28 cellular contexts compared by ENCODE assay signal in the genomic region with DNA sequence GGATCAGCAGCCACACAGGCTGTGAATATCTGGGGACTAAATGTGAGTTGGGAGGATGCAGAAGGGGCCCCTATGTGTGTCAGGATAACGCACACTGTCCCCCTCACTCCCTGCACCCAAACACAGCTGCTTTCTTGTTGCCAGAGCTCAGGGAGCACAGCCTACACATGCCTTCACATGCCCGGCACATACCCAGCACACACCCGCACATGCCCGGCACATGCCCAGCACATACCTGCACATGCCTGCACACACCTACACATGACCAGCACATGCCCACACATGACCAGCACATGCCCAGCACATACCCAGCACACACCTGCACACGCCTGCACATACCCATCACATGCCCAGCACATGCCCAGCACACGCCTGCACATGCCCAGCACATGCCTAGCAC.
DNase-seq lines count a peak whose midpoint lies in the region; ATAC-seq, FAIRE-seq and TF ChIP-seq lines count a peak whose summit lies in the region.
"Had no signal": no experiment of that assay in that cellular context is flagged by ENCODE, and none has a peak within 500 bp of the region (broad histone marks: within the 10 kb centered on the region; RNA-seq: fewer than 3 reads in every experiment).

No MANE protein-coding gene starts in this region.

- intact Hi-C loops in activated CD8-positive, alpha-beta T cell treated with anti-CD3 and anti-CD28 coated beads for 36 hours (cut with micrococcal nuclease), result no loop called here
- intact Hi-C loops in endothelial cell of umbilical vein (cut with micrococcal nuclease), result no loop called here
- intact Hi-C loops in sciatic nerve (cut with DNase I), result no loop called here

- dilution Hi-C loops in endothelial cell of umbilical vein (cut with MboI; ENCODE audit: extremely low pct_ligation_motif_present, low sequenced_read_pairs), result no loop called here

- H3K27me3 Mint-ChIP-seq in activated CD8-positive, alpha-beta T cell treated with anti-CD3 and anti-CD28 coated beads, Interleukin-2, amount 10 ng/mL, durations not matched to agents 7 days and 5 days (ENCODE audit: low read depth), result no peaks in the 10 kb centered on the region
- no peaks in the 10 kb centered on the region for H3K27me3 Mint-ChIP-seq in activated CD8-positive, alpha-beta T cell treated with anti-CD3 and anti-CD28 coated beads for 36 hours
- no peaks in the 10 kb centered on the region for H3K27me3 Mint-ChIP-seq in T-helper 17 cell
- H3K27me3 Mint-ChIP-seq: activated CD4-positive, alpha-beta T cell treated with anti-CD3 and anti-CD28 coated beads, Interleukin-2, amount 10 ng/mL, durations not matched to agents 24 days and 14 days; CD4-positive, alpha-beta T cell had no signal

- no TSS peak for BruUV-seq in endothelial cell of umbilical vein (replicated peaks; lab: Mats Ljungman, UMichigan)

- H4K20me1 ChIP-seq in endothelial cell of umbilical vein (replicated peaks; ENCODE audit: control insufficient read depth, extremely low read depth, insufficient read depth, low read length), result no peaks in the 10 kb centered on the region
- H4K20me1 ChIP-seq in smooth muscle cell (ENCODE audit: low read depth), result no peaks in the 10 kb centered on the region

- TF ChIP-seq CTCF in activated CD8-positive, alpha-beta T cell treated with anti-CD3 and anti-CD28 coated beads for 36 hours (IDR thresholded peaks at IDR 0.05), result no peak
- no peak for TF ChIP-seq CTCF in endothelial cell of umbilical vein (IDR thresholded peaks at IDR 0.05; ENCODE audit: extremely low read depth in 1 of 2, insufficient read depth in 1 of 2, low read depth in 1 of 2, low read length in 2 of 2)
- no peak for TF ChIP-seq CTCF in smooth muscle cell (IDR thresholded peaks at IDR 0.05; ENCODE audit: borderline replicate concordance, insufficient read depth, poor library complexity, severe bottlenecking)

- H3K36me3 ChIP-seq in endothelial cell of umbilical vein (ENCODE audit: control insufficient read depth in 2 of 2, extremely low read depth in 1 of 2, insufficient read depth in 2 of 2, low read length in 2 of 2) (no peaks in the 10 kb centered on the region), smooth muscle cell (ENCODE audit: low read depth) (no peaks in the 10 kb centered on the region)
- H3K36me3 ChIP-seq: colonic mucosa, gastroesophageal sphincter, pancreas, SJSA1 had no signal

- no peaks in the 10 kb centered on the region for H3K36me3 Mint-ChIP-seq in activated CD8-positive, alpha-beta T cell treated with anti-CD3 and anti-CD28 coated beads, Interleukin-2, amount 10 ng/mL, durations not matched to agents 7 days and 5 days (ENCODE audit: low read depth)
- no peaks in the 10 kb centered on the region for H3K36me3 Mint-ChIP-seq in activated CD8-positive, alpha-beta T cell treated with anti-CD3 and anti-CD28 coated beads for 36 hours (ENCODE audit: low read depth)
- no peaks in the 10 kb centered on the region for H3K36me3 Mint-ChIP-seq in T-helper 17 cell (ENCODE audit: low read depth)
- H3K36me3 Mint-ChIP-seq: immature natural killer cell, natural killer cell had no signal

- H3K4me3 ChIP-seq in endothelial cell of umbilical vein (replicated peaks in 1 of 3; ENCODE audit: insufficient read depth in 1 of 3, low read depth in 1 of 3, low read length in 3 of 3), result no peak overlapping the region
- H3K4me3 ChIP-seq in smooth muscle cell, result no peak overlapping the region
- H3K4me3 ChIP-seq: body of pancreas, colonic mucosa, gastroesophageal sphincter, pancreas, SJSA1 had no signal

- H3K27ac ChIP-seq in endothelial cell of umbilical vein (ENCODE audit: insufficient read depth, low read depth, low read length), result no peak overlapping the region
- no peak overlapping the region for H3K27ac ChIP-seq in smooth muscle cell (ENCODE audit: low read depth)
- H3K27ac ChIP-seq: body of pancreas, colonic mucosa, gastroesophageal sphincter, pancreas, SJSA1 had no signal

- no peaks in the 10 kb centered on the region for H3K4me1 ChIP-seq in endothelial cell of umbilical vein (ENCODE audit: control insufficient read depth, extremely low read depth, insufficient read depth, low read length)
- no peaks in the 10 kb centered on the region for H3K4me1 ChIP-seq in smooth muscle cell (ENCODE audit: low read depth)
- H3K4me1 ChIP-seq: body of pancreas, colonic mucosa, gastroesophageal sphincter, pancreas, SJSA1 had no signal

- TF ChIP-seq POLR2A in endothelial cell of umbilical vein (IDR thresholded peaks at IDR 0.05; ENCODE audit: low read depth, low read length), result no peak

- H3K4me3 Mint-ChIP-seq in activated CD8-positive, alpha-beta T cell treated with anti-CD3 and anti-CD28 coated beads, Interleukin-2, amount 10 ng/mL, durations not matched to agents 7 days and 5 days, result no peak overlapping the region
- H3K4me3 Mint-ChIP-seq in activated CD8-positive, alpha-beta T cell treated with anti-CD3 and anti-CD28 coated beads for 36 hours, result no peak overlapping the region
- H3K4me3 Mint-ChIP-seq in T-helper 17 cell, result no peak overlapping the region
- H3K4me3 Mint-ChIP-seq: activated CD4-positive, alpha-beta T cell treated with anti-CD3 and anti-CD28 coated beads, Interleukin-2, amount 10 ng/mL, durations not matched to agents 24 days and 14 days; CD4-positive, alpha-beta T cell; endodermal cell; immature natural killer cell; natural killer cell had no signal

- CTCF ChIA-PET in activated CD8-positive, alpha-beta T cell treated with anti-CD3 and anti-CD28 coated beads, Interleukin-2, amount 10 ng/mL, durations not matched to agents 7 days and 5 days (lab: Charles Lee), result no interaction called here
- CTCF ChIA-PET in activated CD8-positive, alpha-beta T cell treated with anti-CD3 and anti-CD28 coated beads for 36 hours (lab: Charles Lee), result no interaction called here
- CTCF ChIA-PET in endothelial cell of umbilical vein (lab: Charles Lee), result no interaction called here

- H3K27ac Mint-ChIP-seq in activated CD8-positive, alpha-beta T cell treated with anti-CD3 and anti-CD28 coated beads, Interleukin-2, amount 10 ng/mL, durations not matched to agents 7 days and 5 days, result peak overlapping the region; percentile 79
- H3K27ac Mint-ChIP-seq in activated CD8-positive, alpha-beta T cell treated with anti-CD3 and anti-CD28 coated beads for 36 hours, result no peak overlapping the region
- H3K27ac Mint-ChIP-seq in T-helper 17 cell, result peak overlapping the region; percentile 53
- H3K27ac Mint-ChIP-seq: activated CD4-positive, alpha-beta T cell treated with anti-CD3 and anti-CD28 coated beads, Interleukin-2, amount 10 ng/mL, durations not matched to agents 24 days and 14 days; CD4-positive, alpha-beta T cell; immature natural killer cell; natural killer cell had no signal

- no peak for DNase-seq in activated CD8-positive, alpha-beta T cell treated with anti-CD3 and anti-CD28 coated beads, Interleukin-2, amount 10 ng/mL, durations not matched to agents 7 days and 5 days
- no peak for DNase-seq in activated CD8-positive, alpha-beta T cell treated with anti-CD3 and anti-CD28 coated beads for 36 hours
- DNase-seq in T-helper 17 cell (no peak), endothelial cell of umbilical vein (ENCODE audit: low read depth, low spot score) (no peak), sciatic nerve (ENCODE audit: low spot score) (peak; percentile 15), GOT3 (lab: John Stamatoyannopoulos, UW) (no peak), smooth muscle cell (lab: John Stamatoyannopoulos, UW; ENCODE audit: unreplicated experiment) (no peak)
- DNase-seq: activated CD4-positive, alpha-beta T cell treated with anti-CD3 and anti-CD28 coated beads, Interleukin-2, amount 10 ng/mL, durations not matched to agents 24 days and 14 days; activated effector memory CD4-positive, alpha-beta T cell treated with anti-CD3 and anti-CD28 coated beads, Interleukin-2, amount 50 U/mL, for 16 hours; body of pancreas; colonic mucosa; DMS153; hippocampal formation; immature natural killer cell; KG1; natural killer cell; NCI-H1436; NCI-H2107; NCI-H524; stimulated activated CD8-positive, alpha-beta memory T cell treated with anti-CD3 and anti-CD28 coated beads, Interleukin-4, amount 100 ng/mL, for 48 hours had no signal

- no peaks in the 10 kb centered on the region for H3F3A ChIP-seq in smooth muscle cell (ENCODE audit: low read depth)

- POLR2A ChIA-PET in activated CD8-positive, alpha-beta T cell treated with anti-CD3 and anti-CD28 coated beads, Interleukin-2, amount 10 ng/mL, durations not matched to agents 7 days and 5 days (lab: Charles Lee), result no interaction called here
- POLR2A ChIA-PET in activated CD8-positive, alpha-beta T cell treated with anti-CD3 and anti-CD28 coated beads for 36 hours (lab: Charles Lee), result no interaction called here
- POLR2A ChIA-PET in endothelial cell of umbilical vein (lab: Charles Lee), result no interaction called here

- no peaks in the 10 kb centered on the region for H3K4me1 Mint-ChIP-seq in activated CD8-positive, alpha-beta T cell treated with anti-CD3 and anti-CD28 coated beads, Interleukin-2, amount 10 ng/mL, durations not matched to agents 7 days and 5 days (ENCODE audit: low read depth)
- H3K4me1 Mint-ChIP-seq in activated CD8-positive, alpha-beta T cell treated with anti-CD3 and anti-CD28 coated beads for 36 hours (ENCODE audit: low read depth), result no peaks in the 10 kb centered on the region
- H3K4me1 Mint-ChIP-seq in T-helper 17 cell, result peaks cover 6% of the 10 kb centered on the region
- H3K4me1 Mint-ChIP-seq: activated CD4-positive, alpha-beta T cell treated with anti-CD3 and anti-CD28 coated beads, Interleukin-2, amount 10 ng/mL, durations not matched to agents 24 days and 14 days; endodermal cell; immature natural killer cell; natural killer cell had no signal

- H2AFZ ChIP-seq in endothelial cell of umbilical vein (ENCODE audit: low read depth, low read length), result no peak overlapping the region
- H2AFZ ChIP-seq in smooth muscle cell (ENCODE audit: low read depth), result no peak overlapping the region

- H3K79me2 ChIP-seq in endothelial cell of umbilical vein (ENCODE audit: control insufficient read depth, insufficient read depth, low read length), result no peaks in the 10 kb centered on the region
- no peaks in the 10 kb centered on the region for H3K79me2 ChIP-seq in smooth muscle cell (ENCODE audit: low read depth)

- H3K9me3 Mint-ChIP-seq in activated CD8-positive, alpha-beta T cell treated with anti-CD3 and anti-CD28 coated beads, Interleukin-2, amount 10 ng/mL, durations not matched to agents 7 days and 5 days (ENCODE audit: insufficient read depth), result no peaks in the 10 kb centered on the region
- no peaks in the 10 kb centered on the region for H3K9me3 Mint-ChIP-seq in activated CD8-positive, alpha-beta T cell treated with anti-CD3 and anti-CD28 coated beads for 36 hours
- H3K9me3 Mint-ChIP-seq: activated CD4-positive, alpha-beta T cell treated with anti-CD3 and anti-CD28 coated beads, Interleukin-2, amount 10 ng/mL, durations not matched to agents 24 days and 14 days; CD4-positive, alpha-beta T cell; endodermal cell; immature natural killer cell; natural killer cell had no signal

- H3K9me3 ChIP-seq in T-helper 17 cell (ENCODE audit: control insufficient read depth, low read length, poor library complexity, severe bottlenecking) (no peaks in the 10 kb centered on the region), endothelial cell of umbilical vein (replicated peaks; ENCODE audit: control insufficient read depth, insufficient read depth, low read length) (no peaks in the 10 kb centered on the region), smooth muscle cell (replicated peaks; ENCODE audit: low read depth) (no peaks in the 10 kb centered on the region)
- H3K9me3 ChIP-seq: body of pancreas, colonic mucosa, gastroesophageal sphincter, pancreas, SJSA1 had no signal

- no peak for FAIRE-seq in endothelial cell of umbilical vein (lab: Jason Lieb, UNC)
- FAIRE-seq: GM19239, pancreas had no signal

- H3K4me2 ChIP-seq in endothelial cell of umbilical vein (ENCODE audit: insufficient read depth, low read length), result no peak overlapping the region
- H3K4me2 ChIP-seq in smooth muscle cell, result no peak overlapping the region

- no peaks in the 10 kb centered on the region for H3K9me1 ChIP-seq in endothelial cell of umbilical vein (replicated peaks; ENCODE audit: control insufficient read depth, extremely low read depth, insufficient read depth, low read length)

- no peak overlapping the region for H3K9ac ChIP-seq in endothelial cell of umbilical vein (replicated peaks; ENCODE audit: extremely low read depth, insufficient read depth, low read length)
- H3K9ac ChIP-seq in smooth muscle cell (ENCODE audit: low read depth), result no peak overlapping the region

- WGBS in smooth muscle cell (ENCODE audit: low lambda C conversion rate), result 90% methylated on average over 6 of the region's 6 CpGs

- H3K27me3 ChIP-seq in endothelial cell of umbilical vein (ENCODE audit: control insufficient read depth in 2 of 2, insufficient read depth in 2 of 2, low read length in 2 of 2), result no peaks in the 10 kb centered on the region
- H3K27me3 ChIP-seq in smooth muscle cell (ENCODE audit: low read depth), result no peaks in the 10 kb centered on the region
- H3K27me3 ChIP-seq: body of pancreas, colonic mucosa, pancreas, SJSA1 had no signal

- ATAC-seq in activated CD8-positive, alpha-beta T cell treated with anti-CD3 and anti-CD28 coated beads, Interleukin-2, amount 10 ng/mL, durations not matched to agents 7 days and 5 days, result no peak
- no peak for ATAC-seq in activated CD8-positive, alpha-beta T cell treated with anti-CD3 and anti-CD28 coated beads for 36 hours
- ATAC-seq in T-helper 17 cell (no peak), sciatic nerve (peak; percentile 48), GM21619 (IDR thresholded peaks at IDR 0.05; ENCODE audit: unreplicated experiment) (no peak)
- ATAC-seq: body of pancreas, gastroesophageal sphincter, natural killer cell, Panc1, pancreas had no signal
